Comparison of ENCODE assay signal across 18 cellular contexts in genomic region chr2:144096531-144096930, GRCh38.
DNase-seq lines count a peak whose midpoint lies in the region; ATAC-seq, FAIRE-seq and TF ChIP-seq lines count a peak whose summit lies in the region.
"Had no signal": no experiment of that assay in that cellular context is flagged by ENCODE, and none has a peak within 500 bp of the region (broad histone marks: within the 10 kb centered on the region; RNA-seq: fewer than 3 reads in every experiment).

No MANE protein-coding gene starts in this region.

- peak overlapping the region; percentile 13; the same call in 1 of the 2 replicates for H3K4me2 ChIP-seq in IMR-90 (ENCODE audit: low read depth, low read length)
- H3K4me2 ChIP-seq in smooth muscle cell, result peak overlapping the region; percentile 17

- H3K27me3 ChIP-seq in IMR-90 (ENCODE audit: control insufficient read depth, insufficient read depth, low read length) (no peaks in the 10 kb centered on the region), smooth muscle cell (ENCODE audit: low read depth) (no peaks in the 10 kb centered on the region)
- no peaks in the 10 kb centered on the region for H3K27me3 ChIP-seq in CD4-positive, alpha-beta memory T cell (ENCODE audit: insufficient read depth, low read length)

- H3K27ac ChIP-seq in IMR-90 (ENCODE audit: insufficient read depth, low read length), result peak overlapping the region; percentile 13; the same call in 1 of the 2 replicates
- no peak overlapping the region for H3K27ac ChIP-seq in smooth muscle cell (ENCODE audit: low read depth)
- no peak overlapping the region for H3K27ac ChIP-seq in CD4-positive, alpha-beta memory T cell (ENCODE audit: low read depth, low read length)
- H3K27ac ChIP-seq: C4-2B had no signal

- H2BK5ac ChIP-seq in IMR-90 (ENCODE audit: low read depth, low read length, poor library complexity, severe bottlenecking), result peak overlapping the region; percentile 89

- dilution Hi-C loops in IMR-90 (cut with HindIII; ENCODE audit: low sequenced_read_pairs, unreplicated experiment), result no loop called here

- H3K9me3 Mint-ChIP-seq in CD4-positive, alpha-beta memory T cell, result peaks cover 0 to 18% (median 11%) of the 10 kb centered on the region in 8 donors

- H3K27me3 Mint-ChIP-seq in CD4-positive, alpha-beta memory T cell, result no peaks in the 10 kb centered on the region

- no peak overlapping the region for H4K91ac ChIP-seq in IMR-90 (ENCODE audit: insufficient read depth, low read depth, low read length)

- H4K5ac ChIP-seq in IMR-90 (ENCODE audit: low read depth, low read length), result no peak overlapping the region; the same call in 1 of the 2 replicates

- peaks cover 0 to 7% of the 10 kb centered on the region in 2 experiments; a peak in 1 of 4 replicates for H3K79me1 ChIP-seq in IMR-90 (ENCODE audit: low read depth in 1 of 2, low read length in 2 of 2)

- no peak overlapping the region for H2AK5ac ChIP-seq in IMR-90 (ENCODE audit: low read depth, low read length)

- intact Hi-C loops in IMR-90 (cut with micrococcal nuclease), result loop anchor here (5.0 to 10.0 kb wide), 2 partner anchors 416 to 1658 kb away; no protein-coding TSS in a partner anchor
- intact Hi-C loops in CD4-positive, alpha-beta memory T cell (cut with micrococcal nuclease), result no loop called here

- H3K23ac ChIP-seq in IMR-90 (ENCODE audit: low read depth, low read length), result no peak overlapping the region

- no peak for FAIRE-seq in urothelium cell line (lab: Jason Lieb, UNC)
- FAIRE-seq: RCC 7860 had no signal

- H4K8ac ChIP-seq in IMR-90 (ENCODE audit: low read depth in 2 of 2, low read length in 2 of 2), result peak overlapping the region in 1 of 2 experiments; percentile 6; a peak in 1 of 4 replicates

- no peak overlapping the region for H3K9ac ChIP-seq in IMR-90 (ENCODE audit: low read depth, low read length)
- no peak overlapping the region for H3K9ac ChIP-seq in smooth muscle cell (ENCODE audit: low read depth)

- no peak overlapping the region for H3K4me3 Mint-ChIP-seq in CD4-positive, alpha-beta memory T cell
- H3K4me3 Mint-ChIP-seq: H9 had no signal

- peaks cover 3 to 22% of the 10 kb centered on the region in 2 donors for H3K36me3 Mint-ChIP-seq in CD4-positive, alpha-beta memory T cell

- TF ChIP-seq CTCF in IMR-90 (conservative IDR thresholded peaks at IDR 0.05; ENCODE audit: low read depth, low read length) (no peak), smooth muscle cell (IDR thresholded peaks at IDR 0.05; ENCODE audit: borderline replicate concordance, insufficient read depth, poor library complexity, severe bottlenecking) (no peak)

- WGBS in IMR-90 (ENCODE audit: extremely low coverage in 2 of 2, insufficient read length in 1 of 2), 2 experiments, result no CpG with 5 or more reads among the region's 2 CpGs
- WGBS in smooth muscle cell (ENCODE audit: low lambda C conversion rate), result 46% methylated on average over 2 of the region's 2 CpGs

- H3K9me3 ChIP-seq in IMR-90 (ENCODE audit: control insufficient read depth, insufficient read depth, low read length) (no peaks in the 10 kb centered on the region), smooth muscle cell (replicated peaks; ENCODE audit: low read depth) (no peaks in the 10 kb centered on the region)
- H3K9me3 ChIP-seq in CD4-positive, alpha-beta memory T cell (ENCODE audit: control insufficient read depth in 1 of 2, low read length in 2 of 2), result no peaks in the 10 kb centered on the region

- no peaks in the 10 kb centered on the region for H3F3A ChIP-seq in smooth muscle cell (ENCODE audit: low read depth)

- peak; percentile 29 for DNase-seq in NCI-H748 (lab: John Stamatoyannopoulos, UW; ENCODE audit: unreplicated experiment)
- no peak for DNase-seq in NCI-H748 treated with DMSO at 0.1 percent for 48 hours (lab: John Stamatoyannopoulos, UW)
- DNase-seq in IMR-90, result peak; percentile 76
- DNase-seq in fibroblast of gingiva (ENCODE audit: low read depth), result peak; percentile 63
- DNase-seq in smooth muscle cell (lab: John Stamatoyannopoulos, UW; ENCODE audit: unreplicated experiment), result no peak
- no peak for DNase-seq in CD4-positive, alpha-beta memory T cell
- no peak for DNase-seq in NCI-H1417 treated with DMSO at 0.1 percent for 48 hours (lab: John Stamatoyannopoulos, UW)
- no peak for DNase-seq in urothelium cell line (ENCODE audit: low spot score)
- DNase-seq: COR-L47, DMS 273 treated with DMSO at 0.1 percent for 48 hours, H9, NCI-H1436 treated with DMSO at 0.1 percent for 48 hours, NCI-H2029, NCI-H774, Right ventricle myocardium superior had no signal

- H3K27ac Mint-ChIP-seq in CD4-positive, alpha-beta memory T cell, result no peak overlapping the region
- H3K27ac Mint-ChIP-seq: H9 had no signal

- H2BK120ac ChIP-seq in IMR-90 (ENCODE audit: low read depth, low read length), result peak overlapping the region; percentile 28; the same call in 1 of the 2 replicates

- no peak for TF ChIP-seq POLR2A in IMR-90 (IDR thresholded peaks at IDR 0.05; ENCODE audit: low read depth, low read length)

- H3K4me1 Mint-ChIP-seq in CD4-positive, alpha-beta memory T cell, result no peaks in the 10 kb centered on the region

- H2BK15ac ChIP-seq in IMR-90 (ENCODE audit: low read depth, low read length), result no peak overlapping the region; the same call in 2 of the 3 replicates

- no peak overlapping the region for H2AFZ ChIP-seq in IMR-90 (replicated peaks; ENCODE audit: low read length, poor library complexity)
- H2AFZ ChIP-seq in smooth muscle cell (ENCODE audit: low read depth), result no peak overlapping the region

- H3K4ac ChIP-seq in IMR-90 (ENCODE audit: low read depth, low read length), result peak overlapping the region; percentile 42

- in situ Hi-C loops in IMR-90 (cut with MboI; ENCODE audit: low sequenced_read_pairs), result no loop called here

- POLR2A ChIA-PET in IMR-90 (lab: Charles Lee; ENCODE audit: unreplicated experiment), result interaction anchor here (0.5 kb wide), 1 partner anchor 634 kb away, joined by 4 read pairs; no protein-coding TSS in a partner anchor
- POLR2A ChIA-PET in CD4-positive, alpha-beta memory T cell (lab: Charles Lee; ENCODE audit: partially characterized antibody), result no interaction called here

- H3K14ac ChIP-seq in IMR-90 (replicated peaks; ENCODE audit: low read depth, low read length), result no peak overlapping the region

- H4K20me1 ChIP-seq in IMR-90 (ENCODE audit: insufficient read depth, low read length) (no peaks in the 10 kb centered on the region), smooth muscle cell (ENCODE audit: low read depth) (no peaks in the 10 kb centered on the region)

- H3K79me2 ChIP-seq in smooth muscle cell (ENCODE audit: low read depth), result no peaks in the 10 kb centered on the region

- TF ChIP-seq RAD21 in IMR-90 (IDR thresholded peaks at IDR 0.05; ENCODE audit: low read length), result no peak

- peaks cover 3% of the 10 kb centered on the region for H3K9me1 ChIP-seq in IMR-90 (ENCODE audit: insufficient read depth, low read length)

- peak overlapping the region; percentile 21; the same call in 1 of the 2 replicates for H2BK20ac ChIP-seq in IMR-90 (ENCODE audit: low read depth, low read length)

- CTCF ChIA-PET in IMR-90 (lab: Yijun Ruan, JAX), result interaction anchor here (0.6 kb wide), 1 partner anchor 118 kb away, joined by 3 read pairs; no protein-coding TSS in a partner anchor
- CTCF ChIA-PET in CD4-positive, alpha-beta memory T cell (lab: Charles Lee; ENCODE audit: partially characterized antibody), result no interaction called here

- no peak overlapping the region for H2AK9ac ChIP-seq in IMR-90 (replicated peaks; ENCODE audit: low read depth, low read length, poor library complexity)

- no peaks in the 10 kb centered on the region for H3K36me3 ChIP-seq in IMR-90 (ENCODE audit: control insufficient read depth, insufficient read depth, low read length)
- peaks cover 3% of the 10 kb centered on the region for H3K36me3 ChIP-seq in smooth muscle cell (ENCODE audit: low read depth)
- H3K36me3 ChIP-seq in CD4-positive, alpha-beta memory T cell (ENCODE audit: insufficient read depth, low read length), result no peaks in the 10 kb centered on the region

- H3K4me3 ChIP-seq in IMR-90 (ENCODE audit: insufficient read depth, low read depth, low read length) (no peak overlapping the region), smooth muscle cell (no peak overlapping the region)
- H3K4me3 ChIP-seq in CD4-positive, alpha-beta memory T cell (ENCODE audit: low read length in 2 of 2), result no peak overlapping the region
- H3K4me3 ChIP-seq: SK-N-MC had no signal

- H3K4me1 ChIP-seq in IMR-90 (ENCODE audit: control insufficient read depth, insufficient read depth, low read length), result peaks cover 11% of the 10 kb centered on the region
- no peaks in the 10 kb centered on the region for H3K4me1 ChIP-seq in smooth muscle cell (ENCODE audit: low read depth)
- H3K4me1 ChIP-seq in CD4-positive, alpha-beta memory T cell (ENCODE audit: insufficient read depth, low read length), result no peaks in the 10 kb centered on the region

- no TSS peak for BruUV-seq in IMR-90 (replicated peaks; lab: Mats Ljungman, UMichigan)

- no peak overlapping the region for H3K56ac ChIP-seq in IMR-90 (ENCODE audit: extremely low read depth, insufficient read depth, low read length)

- ATAC-seq in IMR-90 (ENCODE audit: low read depth), result peak; percentile 80

- no peak overlapping the region for H3K18ac ChIP-seq in IMR-90 (ENCODE audit: low read depth, low read length)

TF ChIP-seq in IMR-90, 13 proteins besides CTCF, POLR2A, EP300 and RAD21 (continues in another document):
- TF ChIP-seq RCOR1 (IDR thresholded peaks at IDR 0.05; ENCODE audit: insufficient replicate concordance, low read length) (peak; percentile 73), MAFK (IDR thresholded peaks at IDR 0.05; ENCODE audit: low read depth, low read length) (no peak), CHD1 (IDR thresholded peaks at IDR 0.05; ENCODE audit: low read depth, low read length) (no peak), SMC3 (IDR thresholded peaks at IDR 0.05; ENCODE audit: low read depth, low read length) (no peak), NFE2L2 (IDR thresholded peaks at IDR 0.05; ENCODE audit: low read depth, low read length) (no peak), MAZ (IDR thresholded peaks at IDR 0.05; ENCODE audit: borderline replicate concordance, low read depth, low read length) (0 out of 2 replicates have a peak, but pooled peaks have one; percentile 19), USF2 (IDR thresholded peaks at IDR 0.05; ENCODE audit: low read depth, low read length) (no peak), MXI1 (IDR thresholded peaks at IDR 0.05; ENCODE audit: borderline replicate concordance, low read depth, low read length) (no peak)

Comparison
In these comparisons a context has a peak if more than half of its experiments do, and no peak if none do; other contexts are left out.
1. DNase-seq: peak in NCI-H748 (single experiment), IMR-90 (single experiment) and fibroblast of gingiva (single experiment); none in NCI-H748 treated with DMSO at 0.1 percent for 48 hours (single experiment), smooth muscle cell (single experiment), CD4-positive, alpha-beta memory T cell (0 of 5), NCI-H1417 treated with DMSO at 0.1 percent for 48 hours (single experiment) and urothelium cell line (single experiment).